ENCODE assay signal across 8 cellular contexts in genomic region chr11:77821349-77821851, GRCh38.
DNase-seq lines count a peak whose midpoint lies in the region; ATAC-seq and TF ChIP-seq lines count a peak whose summit lies in the region.

No MANE protein-coding gene starts in this region.

- H3K27me3 ChIP-seq in brain microvascular endothelial cell (replicated peaks), result no peaks in the 10 kb centered on the region

- peak overlapping the region; percentile 87 for H3K4me3 ChIP-seq in brain microvascular endothelial cell (ENCODE audit: low read depth, low read length)
- peak overlapping the region; percentile 88 to 100 (median 99) for H3K4me3 ChIP-seq in skin epidermis

- no peak for ATAC-seq in HG02870 (IDR thresholded peaks at IDR 0.05; ENCODE audit: unreplicated experiment)

- in situ Hi-C loops in brain microvascular endothelial cell (cut with HindIII; ENCODE audit: low pct_ligation_motif_present, low sequenced_read_pairs), result no loop called here

- DNase-seq in NCI-H146 (lab: John Stamatoyannopoulos, UW), result peak; percentile 52
- no peak for DNase-seq in NCI-H146 treated with DMSO at 0.1 percent for 48 hours (lab: John Stamatoyannopoulos, UW; ENCODE audit: unreplicated experiment)
- peak; percentile 43 for DNase-seq in RKO (ENCODE audit: low spot score)
- peak; percentile 32 for DNase-seq in brain microvascular endothelial cell
- DNase-seq in iPS-NIHi11 (ENCODE audit: low spot score), result peak; percentile 14
- DNase-seq in NCI-H1436 treated with DMSO at 0.1 percent for 48 hours (lab: John Stamatoyannopoulos, UW), result no peak

- H3K36me3 ChIP-seq in brain microvascular endothelial cell (replicated peaks), result no peaks in the 10 kb centered on the region

- no peak for TF ChIP-seq CTCF in brain microvascular endothelial cell (IDR thresholded peaks at IDR 0.05; ENCODE audit: low read depth, low read length, missing control alignments)

- H3K27ac ChIP-seq in brain microvascular endothelial cell (peak overlapping the region; percentile 10), skin epidermis (peak overlapping the region in 20 of 21 experiments; percentile 43 to 98 (median 82))

Comparison
In these comparisons a context has a peak if more than half of its experiments do, and no peak if none do; other contexts are left out.
1. DNase-seq: peak in NCI-H146 (single experiment), RKO (single experiment), brain microvascular endothelial cell (single experiment) and iPS-NIHi11 (single experiment); none in NCI-H146 treated with DMSO at 0.1 percent for 48 hours (single experiment) and NCI-H1436 treated with DMSO at 0.1 percent for 48 hours (single experiment).